In the genomic region with DNA sequence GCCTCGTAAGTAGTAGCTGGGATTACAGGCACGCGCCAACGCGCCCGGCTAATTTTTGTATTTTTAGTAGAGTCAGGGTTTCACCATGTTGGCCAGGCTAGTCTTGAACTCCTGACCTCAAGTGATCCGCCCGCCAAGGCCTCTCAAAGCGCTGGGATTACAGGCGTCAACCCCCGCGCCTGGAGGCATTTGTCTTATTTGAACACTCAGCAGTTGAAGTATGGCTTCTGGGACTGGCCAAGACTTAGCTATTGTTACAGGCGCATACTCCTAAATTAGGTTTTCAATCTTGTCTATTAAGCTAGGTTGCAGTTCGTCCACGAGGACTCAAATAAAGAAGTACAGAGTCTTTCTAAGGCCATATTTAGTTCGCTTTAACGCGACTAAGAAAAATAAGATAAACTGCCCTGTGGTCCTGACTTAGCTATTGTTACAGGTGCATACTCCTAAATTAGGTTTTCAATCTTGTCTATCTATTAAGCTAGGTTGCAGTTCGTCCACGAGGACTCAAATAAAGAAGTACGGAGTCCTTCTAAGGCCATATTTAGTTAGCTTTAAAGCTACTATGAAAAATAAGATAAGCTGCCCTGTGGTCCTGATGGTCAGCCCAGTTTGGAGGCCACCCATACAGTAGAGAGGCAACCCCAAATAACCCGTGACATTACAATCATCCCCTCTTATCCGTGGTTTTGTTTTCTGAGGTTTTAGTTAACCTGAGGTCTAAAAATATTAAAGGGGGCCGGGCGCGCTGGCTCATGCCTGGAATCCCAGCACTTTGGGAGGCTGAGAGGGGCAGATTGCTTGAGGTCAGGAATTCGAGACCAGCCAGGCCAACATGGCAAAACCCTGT, we compare ENCODE assay signal across 1 cellular context.
TF ChIP-seq lines count a peak whose summit lies in the region.

No MANE protein-coding gene starts in this region.

TF ChIP-seq in K562, 482 proteins besides CTCF, POLR2A, EP300 and RAD21 (continued from another document):
- TF ChIP-seq, protein P1, sequence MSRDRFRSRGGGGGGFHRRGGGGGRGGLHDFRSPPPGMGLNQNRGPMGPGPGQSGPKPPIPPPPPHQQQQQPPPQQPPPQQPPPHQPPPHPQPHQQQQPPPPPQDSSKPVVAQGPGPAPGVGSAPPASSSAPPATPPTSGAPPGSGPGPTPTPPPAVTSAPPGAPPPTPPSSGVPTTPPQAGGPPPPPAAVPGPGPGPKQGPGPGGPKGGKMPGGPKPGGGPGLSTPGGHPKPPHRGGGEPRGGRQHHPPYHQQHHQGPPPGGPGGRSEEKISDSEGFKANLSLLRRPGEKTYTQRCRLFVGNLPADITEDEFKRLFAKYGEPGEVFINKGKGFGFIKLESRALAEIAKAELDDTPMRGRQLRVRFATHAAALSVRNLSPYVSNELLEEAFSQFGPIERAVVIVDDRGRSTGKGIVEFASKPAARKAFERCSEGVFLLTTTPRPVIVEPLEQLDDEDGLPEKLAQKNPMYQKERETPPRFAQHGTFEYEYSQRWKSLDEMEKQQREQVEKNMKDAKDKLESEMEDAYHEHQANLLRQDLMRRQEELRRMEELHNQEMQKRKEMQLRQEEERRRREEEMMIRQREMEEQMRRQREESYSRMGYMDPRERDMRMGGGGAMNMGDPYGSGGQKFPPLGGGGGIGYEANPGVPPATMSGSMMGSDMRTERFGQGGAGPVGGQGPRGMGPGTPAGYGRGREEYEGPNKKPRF (IDR thresholded peaks at IDR 0.05; ENCODE audit: low read depth, low read length): no peak
